10 cellular contexts compared by ENCODE assay signal in genomic region chr1:25080294-25081209, GRCh38.
A peak's percentile ranks its signal among the peaks of the same experiment; 100 is the strongest.
DNase-seq lines count a peak whose midpoint lies in the region; ATAC-seq and TF ChIP-seq lines count a peak whose summit lies in the region.
"Had no signal": no experiment of that assay in that cellular context is flagged by ENCODE, and none has a peak within 500 bp of the region (broad histone marks: within the 10 kb centered on the region; RNA-seq: fewer than 3 reads in every experiment).

No MANE protein-coding gene starts in this region.

- H3K36me3 ChIP-seq in SK-N-MC (ENCODE audit: insufficient read depth, low read length) = no peaks in the 10 kb centered on the region
- H3K36me3 ChIP-seq in WERI-Rb-1 = no peaks in the 10 kb centered on the region

- H3K9me3 ChIP-seq in SK-N-MC (ENCODE audit: low read depth, low read length) = peaks cover 7% of the 10 kb centered on the region
- no peaks in the 10 kb centered on the region for H3K9me3 ChIP-seq in WERI-Rb-1 (ENCODE audit: severe bottlenecking)
- H3K9me3 ChIP-seq: body of pancreas had no signal

- H3K4me3 ChIP-seq in SK-N-MC (no peak overlapping the region), WERI-Rb-1 (ENCODE audit: low read depth, low read length) (no peak overlapping the region)
- H3K4me3 ChIP-seq: body of pancreas had no signal

- no peak for TF ChIP-seq CTCF in WERI-Rb-1 (IDR thresholded peaks at IDR 0.05; ENCODE audit: low read depth, low read length)

- no peak for ATAC-seq in GM18520 (IDR thresholded peaks at IDR 0.05; ENCODE audit: unreplicated experiment)
- ATAC-seq: body of pancreas had no signal

- DNase-seq in AML-193 (lab: John Stamatoyannopoulos, UW) (peak; percentile 31 to 33), HT1080 (ENCODE audit: low read depth) (peak; percentile 15), SK-N-MC (ENCODE audit: low read depth, low spot score) (peak; percentile 56), iris pigment epithelial cell (ENCODE audit: low read depth) (peak; percentile 16), NCI-H748 treated with DMSO at 0.1 percent for 48 hours (lab: John Stamatoyannopoulos, UW) (no peak), WERI-Rb-1 (no peak)
- no peak for DNase-seq in activated naive CD4-positive, alpha-beta T cell treated with anti-CD3 and anti-CD28 coated beads, Interleukin-2, amount 50 U/mL, for 16 hours
- DNase-seq: CD4-positive, alpha-beta memory T cell had no signal

- H3K9ac ChIP-seq in SK-N-MC (ENCODE audit: insufficient read length) = no peak overlapping the region

- H3K27me3 ChIP-seq in WERI-Rb-1 (ENCODE audit: insufficient read depth, low read depth, severe bottlenecking) = no peaks in the 10 kb centered on the region
- H3K27me3 ChIP-seq: body of pancreas had no signal

- H3K27ac ChIP-seq in SK-N-MC (peak overlapping the region; percentile 69), WERI-Rb-1 (no peak overlapping the region)
- H3K27ac ChIP-seq: body of pancreas had no signal

Comparison
In these comparisons a context has a peak if more than half of its experiments do, and no peak if none do; other contexts are left out.
1. DNase-seq: peak in AML-193 (2 of 2), HT1080 (single experiment), SK-N-MC (single experiment) and iris pigment epithelial cell (single experiment); none in NCI-H748 treated with DMSO at 0.1 percent for 48 hours (single experiment), activated naive CD4-positive, alpha-beta T cell treated with anti-CD3 and anti-CD28 coated beads, Interleukin-2, amount 50 U/mL, for 16 hours (single experiment) and WERI-Rb-1 (single experiment).